8 cellular contexts compared by ENCODE assay signal in genomic region chrX:80335062-80335830, GRCh38.
DNase-seq lines count a peak whose midpoint lies in the region; ATAC-seq and TF ChIP-seq lines count a peak whose summit lies in the region.

No MANE protein-coding gene starts in this region.

- TF ChIP-seq CTCF in 22Rv1 (IDR thresholded peaks at IDR 0.05) (peak; percentile 14; the same call in 1 of the 2 replicates), colonic mucosa (IDR thresholded peaks at IDR 0.05) (no peak), GM10266 (IDR thresholded peaks at IDR 0.05; ENCODE audit: control insufficient read depth, insufficient read depth, low read depth, missing control alignments) (no peak)

- H3K9me3 ChIP-seq in colonic mucosa (no peaks in the 10 kb centered on the region), mucosa of rectum (ENCODE audit: control insufficient read depth in 2 of 2, low read length in 2 of 2) (no peaks in the 10 kb centered on the region)

- DNase-seq in LoVo (ENCODE audit: low spot score) = peak; percentile 0
- DNase-seq in colonic mucosa = peak; percentile 61
- no peak for DNase-seq in inferior parietal cortex (ENCODE audit: extremely low spot score)
- no peak for DNase-seq in GM10266 (ENCODE audit: extremely low spot score)
- DNase-seq in GDM1 (lab: John Stamatoyannopoulos, UW) = no peak

- H3K4me1 ChIP-seq in colonic mucosa (no peaks in the 10 kb centered on the region), mucosa of rectum (ENCODE audit: control insufficient read depth in 2 of 2, insufficient read depth in 2 of 2, low read length in 2 of 2) (no peaks in the 10 kb centered on the region)

- H3K27ac ChIP-seq in 22Rv1 = no peak overlapping the region
- no peak overlapping the region for H3K27ac ChIP-seq in colonic mucosa
- no peak overlapping the region for H3K27ac ChIP-seq in mucosa of rectum (ENCODE audit: low read depth in 2 of 2, low read length in 2 of 2)

- intact Hi-C loops in colonic mucosa (cut with DNase I) = no loop called here

- H3K36me3 ChIP-seq in colonic mucosa (no peaks in the 10 kb centered on the region), mucosa of rectum (ENCODE audit: control insufficient read depth in 2 of 2, insufficient read depth in 2 of 2, low read length in 2 of 2) (no peaks in the 10 kb centered on the region)

- H3K27me3 ChIP-seq in colonic mucosa = no peaks in the 10 kb centered on the region
- no peaks in the 10 kb centered on the region for H3K27me3 ChIP-seq in mucosa of rectum (ENCODE audit: control insufficient read depth in 2 of 2, insufficient read depth in 2 of 2, low read length in 2 of 2)

- ATAC-seq in GM19324 (IDR thresholded peaks at IDR 0.05; ENCODE audit: low FRiP score, unreplicated experiment) = no peak

- H3K9ac ChIP-seq in colonic mucosa (ENCODE audit: low read depth in 2 of 2, low read length in 2 of 2) (no peak overlapping the region), mucosa of rectum (ENCODE audit: low read depth in 1 of 2, low read length in 2 of 2) (peak overlapping the region; percentile 17 to 33)

- H3K4me3 ChIP-seq in colonic mucosa (peak overlapping the region; percentile 26), mucosa of rectum (ENCODE audit: low read length in 2 of 2) (peak overlapping the region; percentile 41 to 69)

Comparison
In these comparisons a context has a peak if more than half of its experiments do, and no peak if none do; other contexts are left out.
1. DNase-seq: peak in LoVo (single experiment) and colonic mucosa (single experiment); none in inferior parietal cortex (single experiment), GM10266 (single experiment) and GDM1 (single experiment).
2. H3K9ac ChIP-seq: peak in mucosa of rectum (2 of 2); none in colonic mucosa (0 of 2).